Comparison of ENCODE assay signal across 1 cellular context in genomic region chr10:72691470-72692056, GRCh38.
TF ChIP-seq lines count a peak whose summit lies in the region.

No MANE protein-coding gene starts in this region.

TF ChIP-seq in IMR-90, 13 proteins besides CTCF, POLR2A, EP300 and RAD21 (continued from another document):
- no peak for TF ChIP-seq USF2 (IDR thresholded peaks at IDR 0.05; ENCODE audit: low read depth, low read length)
- TF ChIP-seq MXI1 (IDR thresholded peaks at IDR 0.05; ENCODE audit: borderline replicate concordance, low read depth, low read length) = no peak
- no peak for TF ChIP-seq FOS (IDR thresholded peaks at IDR 0.05; ENCODE audit: low read depth, low read length)
- no peak for TF ChIP-seq RCOR1 (IDR thresholded peaks at IDR 0.05; ENCODE audit: insufficient replicate concordance, low read length)
- no peak for TF ChIP-seq SMC3 (IDR thresholded peaks at IDR 0.05; ENCODE audit: low read depth, low read length)
- TF ChIP-seq MAZ (IDR thresholded peaks at IDR 0.05; ENCODE audit: borderline replicate concordance, low read depth, low read length) = no peak
- no peak for TF ChIP-seq CEBPB (IDR thresholded peaks at IDR 0.05; ENCODE audit: low read depth, low read length)
- TF ChIP-seq, protein P1, sequence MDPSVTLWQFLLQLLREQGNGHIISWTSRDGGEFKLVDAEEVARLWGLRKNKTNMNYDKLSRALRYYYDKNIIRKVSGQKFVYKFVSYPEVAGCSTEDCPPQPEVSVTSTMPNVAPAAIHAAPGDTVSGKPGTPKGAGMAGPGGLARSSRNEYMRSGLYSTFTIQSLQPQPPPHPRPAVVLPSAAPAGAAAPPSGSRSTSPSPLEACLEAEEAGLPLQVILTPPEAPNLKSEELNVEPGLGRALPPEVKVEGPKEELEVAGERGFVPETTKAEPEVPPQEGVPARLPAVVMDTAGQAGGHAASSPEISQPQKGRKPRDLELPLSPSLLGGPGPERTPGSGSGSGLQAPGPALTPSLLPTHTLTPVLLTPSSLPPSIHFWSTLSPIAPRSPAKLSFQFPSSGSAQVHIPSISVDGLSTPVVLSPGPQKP (IDR thresholded peaks at IDR 0.05; ENCODE audit: borderline replicate concordance, low read depth, low read length) = no peak
- no peak for TF ChIP-seq RFX5 (IDR thresholded peaks at IDR 0.05; ENCODE audit: low read depth, low read length)
- no peak for TF ChIP-seq CHD1 (IDR thresholded peaks at IDR 0.05; ENCODE audit: low read depth, low read length)
- no peak for TF ChIP-seq MAFK (IDR thresholded peaks at IDR 0.05; ENCODE audit: low read depth, low read length)
- TF ChIP-seq NFE2L2 (IDR thresholded peaks at IDR 0.05; ENCODE audit: low read depth, low read length) = no peak
